ENCODE assay signal across 8 cellular contexts in the genomic region with DNA sequence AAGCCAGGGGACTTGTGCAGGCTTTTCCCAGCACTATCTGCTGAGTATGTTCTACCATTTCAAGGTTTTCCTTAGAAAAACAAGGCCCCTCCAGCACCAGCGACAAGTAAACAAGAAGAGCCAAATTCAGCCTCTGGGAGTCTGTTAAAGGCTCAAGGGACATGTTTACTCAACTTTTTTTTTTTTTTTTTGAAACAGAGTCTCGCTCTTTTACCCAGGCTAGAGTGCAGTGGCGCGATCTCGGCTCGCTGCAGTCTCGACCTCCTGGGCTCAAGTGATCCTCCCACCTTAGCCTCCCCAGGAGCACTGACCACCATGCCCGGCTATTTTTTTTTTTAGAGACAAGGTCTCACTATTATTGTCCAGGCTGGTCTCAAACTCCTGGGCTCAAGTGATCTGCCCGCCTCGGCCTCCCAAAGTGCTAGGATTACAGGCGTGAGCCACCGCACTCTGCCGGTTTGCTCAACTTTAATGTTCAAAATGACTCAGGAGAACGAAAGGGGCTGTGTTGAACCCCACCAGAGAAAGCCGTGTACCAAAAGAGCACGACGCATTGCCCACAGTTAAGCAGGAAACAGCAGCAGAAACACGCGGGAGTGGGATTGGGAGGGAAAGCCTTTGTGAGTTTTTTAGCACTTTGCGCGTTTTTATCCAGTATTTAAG. TPM values are rescaled to one million over a fixed set of nuclear protein-coding genes. Genes with fewer than 3 reads are reported as not detected.
DNase-seq lines count a peak whose midpoint lies in the region; ATAC-seq and TF ChIP-seq lines count a peak whose summit lies in the region.

No MANE protein-coding gene starts in this region.

- ATAC-seq in GM19452 (IDR thresholded peaks at IDR 0.05; ENCODE audit: unreplicated experiment): peak; percentile 23
- peak; percentile 11 for ATAC-seq in HG03432 (IDR thresholded peaks at IDR 0.05; ENCODE audit: unreplicated experiment)
- ATAC-seq in activated T-cell treated with anti-CD3 and anti-CD28 coated beads, Interleukin-2, amount 50 U/mL, for 4 hours: peak; percentile 58 to 67
- peak in 1 of 2 donors; percentile 6 for ATAC-seq in right cardiac atrium

- H3K27ac ChIP-seq in right cardiac atrium (ENCODE audit: low read length): peak overlapping the region; percentile 83
- H3K27ac ChIP-seq in smooth muscle cell (ENCODE audit: low read depth): peak overlapping the region; percentile 81

- H3K9me3 Mint-ChIP-seq in activated T-cell treated with anti-CD3 and anti-CD28 coated beads, Interleukin-2, amount 50 U/mL, for 4 hours: no peaks in the 10 kb centered on the region

- no peak for TF ChIP-seq CTCF in smooth muscle cell (IDR thresholded peaks at IDR 0.05; ENCODE audit: borderline replicate concordance, insufficient read depth, poor library complexity, severe bottlenecking)

- no peaks in the 10 kb centered on the region for H3K27me3 Mint-ChIP-seq in activated T-cell treated with anti-CD3 and anti-CD28 coated beads, Interleukin-2, amount 50 U/mL, for 4 hours (ENCODE audit: low read depth)

- H3K36me3 Mint-ChIP-seq in activated T-cell treated with anti-CD3 and anti-CD28 coated beads, Interleukin-2, amount 50 U/mL, for 4 hours (ENCODE audit: insufficient read depth): peaks cover 16% of the 10 kb centered on the region

- peaks cover 6% of the 10 kb centered on the region for H3F3A ChIP-seq in smooth muscle cell (ENCODE audit: low read depth)

- H2AFZ ChIP-seq in smooth muscle cell (ENCODE audit: low read depth): peak overlapping the region; percentile 82

- peak overlapping the region; percentile 97 for H3K4me3 Mint-ChIP-seq in activated T-cell treated with anti-CD3 and anti-CD28 coated beads, Interleukin-2, amount 50 U/mL, for 4 hours

- peak overlapping the region; percentile 96 for H3K4me2 ChIP-seq in smooth muscle cell

- H3K4me3 ChIP-seq in right cardiac atrium (ENCODE audit: low read length): peak overlapping the region; percentile 67
- H3K4me3 ChIP-seq in smooth muscle cell: peak overlapping the region; percentile 75

- H3K9ac ChIP-seq in smooth muscle cell (ENCODE audit: low read depth): peak overlapping the region; percentile 79

- intact Hi-C loops in right cardiac atrium (cut with DNase I): no loop called here

- peaks cover 45% of the 10 kb centered on the region for H3K79me2 ChIP-seq in smooth muscle cell (ENCODE audit: low read depth)

- peaks cover 4% of the 10 kb centered on the region for H4K20me1 ChIP-seq in smooth muscle cell (ENCODE audit: low read depth)

- 25% methylated on average over 21 of the region's 21 CpGs for WGBS in right cardiac atrium
- 17% methylated on average over 21 of the region's 21 CpGs for WGBS in smooth muscle cell (ENCODE audit: low lambda C conversion rate)

- peaks cover 37% of the 10 kb centered on the region for H3K4me1 Mint-ChIP-seq in activated T-cell treated with anti-CD3 and anti-CD28 coated beads, Interleukin-2, amount 50 U/mL, for 4 hours (ENCODE audit: low read depth)

- H3K4me1 ChIP-seq in right cardiac atrium (ENCODE audit: control insufficient read depth, insufficient read depth, low read length): no peaks in the 10 kb centered on the region
- H3K4me1 ChIP-seq in smooth muscle cell (ENCODE audit: low read depth): peaks cover 15% of the 10 kb centered on the region

- DNase-seq in activated T-cell treated with anti-CD3 and anti-CD28 coated beads, Interleukin-2, amount 50 U/mL, for 4 hours: peak; percentile 8
- DNase-seq in right cardiac atrium (no peak), smooth muscle cell (lab: John Stamatoyannopoulos, UW; ENCODE audit: unreplicated experiment) (no peak), NCI-H774 (lab: John Stamatoyannopoulos, UW) (no peak), SKM-1 treated with dmso at 0.1 percent for 144 hours (lab: John Stamatoyannopoulos, UW; ENCODE audit: unreplicated experiment) (no peak), GDM1 (lab: John Stamatoyannopoulos, UW) (no peak)

- H3K27me3 ChIP-seq in right cardiac atrium (ENCODE audit: control insufficient read depth, insufficient read depth) (no peaks in the 10 kb centered on the region), smooth muscle cell (ENCODE audit: low read depth) (no peaks in the 10 kb centered on the region)

- no peaks in the 10 kb centered on the region for H3K9me3 ChIP-seq in right cardiac atrium (ENCODE audit: control insufficient read depth, low read length)
- H3K9me3 ChIP-seq in smooth muscle cell (replicated peaks; ENCODE audit: low read depth): no peaks in the 10 kb centered on the region

- H3K36me3 ChIP-seq in smooth muscle cell (ENCODE audit: low read depth): no peaks in the 10 kb centered on the region

RNA-seq across cellular contexts. Expression of a gene that starts 0.8 kb away (rescaled TPM):
- 100 to 1,000 TPM; 155 to 182 (median 167) TPM for total RNA-seq in activated T-cell treated with anti-CD3 and anti-CD28 coated beads, Interleukin-2, amount 50 U/mL, for 4 hours
- total RNA-seq in right cardiac atrium (100 to 1,000 TPM; 163 to 198 (median 190) TPM), smooth muscle cell (156 and 162 TPM in 2 replicates)
- polyA plus RNA-seq in right cardiac atrium (233 TPM), smooth muscle cell (97.3 and 123 TPM in 2 replicates)

RNA-seq across cellular contexts. Expression of a gene that starts 12.3 kb away (rescaled TPM):
- total RNA-seq in activated T-cell treated with anti-CD3 and anti-CD28 coated beads, Interleukin-2, amount 50 U/mL, for 4 hours: 10 to 100 TPM; 65.3 to 90.1 (median 72.8) TPM
- 10 to 100 TPM; 36.8 to 46.8 (median 41.0) TPM for total RNA-seq in right cardiac atrium
- 42.3 TPM for polyA plus RNA-seq in right cardiac atrium
- 7.9 and 12.2 TPM in 2 replicates for total RNA-seq in smooth muscle cell
- 12.8 and 16.2 TPM in 2 replicates for polyA plus RNA-seq in smooth muscle cell

RNA-seq across cellular contexts. Expression of a gene that starts 29.5 kb away (rescaled TPM):
- 10 to 100 TPM; 14.0 to 15.6 (median 15.3) TPM for total RNA-seq in activated T-cell treated with anti-CD3 and anti-CD28 coated beads, Interleukin-2, amount 50 U/mL, for 4 hours
- 10 to 100 TPM; 45.2 to 89.9 (median 60.7) TPM for total RNA-seq in right cardiac atrium
- 31.3 TPM for polyA plus RNA-seq in right cardiac atrium
- 5.2 and 7.0 TPM in 2 replicates for total RNA-seq in smooth muscle cell
- polyA plus RNA-seq in smooth muscle cell: 4.4 and 5.0 TPM in 2 replicates
